Comparison of ENCODE assay signal across 14 cellular contexts in the genomic region with DNA sequence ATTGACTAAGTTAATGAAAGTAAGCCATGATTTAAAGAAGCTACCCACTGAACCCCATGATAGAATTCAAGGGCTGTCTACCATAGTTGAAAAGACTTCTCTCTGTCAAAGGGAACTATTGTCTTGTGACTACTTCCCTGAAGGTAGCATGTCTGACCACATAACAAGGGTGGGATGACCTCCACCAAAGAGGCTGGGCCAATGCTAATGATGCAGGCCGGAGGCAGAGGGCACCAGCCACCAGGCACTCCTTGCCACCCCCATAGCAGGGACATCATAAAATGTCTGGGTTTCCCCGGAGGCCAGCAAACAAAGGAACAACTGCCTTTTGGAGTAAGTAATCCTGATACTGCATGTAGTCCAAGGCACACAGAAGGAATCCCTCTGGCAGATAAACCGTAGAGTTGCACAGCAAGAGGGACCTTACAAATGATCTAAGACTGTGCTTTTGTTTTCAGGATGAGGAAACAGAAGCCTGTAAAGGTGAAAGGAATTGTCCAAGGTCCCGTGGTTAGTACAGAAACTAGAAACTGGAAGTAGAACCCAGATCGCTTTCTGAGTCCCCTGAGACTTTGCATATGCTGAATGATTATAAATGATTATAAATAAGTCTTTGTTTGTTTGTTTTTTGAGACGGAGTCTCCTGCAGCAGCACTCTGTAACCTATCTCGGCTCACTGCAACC. TPM values are rescaled to one million over a fixed set of nuclear protein-coding genes. Genes with fewer than 3 reads are reported as not detected.
DNase-seq lines count a peak whose midpoint lies in the region; ATAC-seq and TF ChIP-seq lines count a peak whose summit lies in the region.
"Had no signal": no experiment of that assay in that cellular context is flagged by ENCODE, and none has a peak within 500 bp of the region (broad histone marks: within the 10 kb centered on the region; RNA-seq: fewer than 3 reads in every experiment).

No MANE protein-coding gene starts in this region.

- POLR2A ChIA-PET in Caco-2 (lab: Charles Lee), result no interaction called here

- BruUV-seq in Caco-2 (replicated peaks; lab: Mats Ljungman, UMichigan), result no TSS peak

- CTCF ChIA-PET in Caco-2 (lab: Charles Lee), result no interaction called here

- no peaks in the 10 kb centered on the region for H3K36me3 Mint-ChIP-seq in Caco-2 (ENCODE audit: insufficient read depth, unreplicated experiment)

- no peak overlapping the region for H3K4me3 ChIP-seq in Caco-2 (ENCODE audit: low read depth, low read length)

- H3K4me3 Mint-ChIP-seq in Caco-2 (ENCODE audit: unreplicated experiment), result no peak overlapping the region
- H3K4me3 Mint-ChIP-seq: T-helper 2 cell treated with Interferon-gamma antibody and Interleukin-4, amounts not matched to agents 5 μg/mL and 100 μg/mL, for 36 hours had no signal

- DNase-seq in COLO829 (ENCODE audit: low spot score), result peak; percentile 32
- no peak for DNase-seq in Caco-2
- DNase-seq in anterior cingulate cortex (lab: John Stamatoyannopoulos, UW), result no peak
- no peak for DNase-seq in hypothalamus (lab: John Stamatoyannopoulos, UW)
- DNase-seq in NCI-H1436 treated with DMSO at 0.1 percent for 48 hours (lab: John Stamatoyannopoulos, UW), result no peak
- DNase-seq: activated T-cell treated with anti-CD3 and anti-CD28 coated beads for 4 hours; kidney; NK-92 treated with Interleukin-12 subunit alpha and Interleukin-12 subunit beta, amount 100 ng/mL, for 24 hours; stimulated activated naive CD4-positive, alpha-beta T cell treated with Interleukin-2 at 50 U/mL for 16 hours had no signal

- no peaks in the 10 kb centered on the region for H3K4me1 ChIP-seq in Caco-2

- peaks cover 8% of the 10 kb centered on the region for H3K27me3 Mint-ChIP-seq in Caco-2 (ENCODE audit: insufficient read depth, unreplicated experiment)

- no peaks in the 10 kb centered on the region for H3K36me3 ChIP-seq in Caco-2 (ENCODE audit: control insufficient read depth, insufficient read depth, low read length)

- H3K4me1 Mint-ChIP-seq in Caco-2 (ENCODE audit: low read depth, unreplicated experiment), result no peaks in the 10 kb centered on the region

- intact Hi-C loops in Caco-2 (cut with micrococcal nuclease; ENCODE audit: unreplicated experiment), result loop anchor here (5.0 kb wide), 1 partner anchor 460 kb away; no protein-coding TSS in a partner anchor

- no peak for TF ChIP-seq CTCF in Caco-2 (IDR thresholded peaks at IDR 0.05; ENCODE audit: insufficient read depth in 1 of 2, low read depth in 1 of 2, low read length in 1 of 2, severe bottlenecking in 1 of 2, unreplicated experiment in 1 of 2)

- no peak overlapping the region for H3K27ac Mint-ChIP-seq in Caco-2 (ENCODE audit: unreplicated experiment)
- H3K27ac Mint-ChIP-seq: T-helper 2 cell treated with Interferon-gamma antibody and Interleukin-4, amounts not matched to agents 5 μg/mL and 100 μg/mL, for 36 hours had no signal

- peak; percentile 91 for ATAC-seq in GM19395 (IDR thresholded peaks at IDR 0.05; ENCODE audit: unreplicated experiment)
- peak; percentile 95 for ATAC-seq in HG02852 (IDR thresholded peaks at IDR 0.05; ENCODE audit: unreplicated experiment)
- ATAC-seq in HG03565 (IDR thresholded peaks at IDR 0.05; ENCODE audit: unreplicated experiment), result peak; percentile 73
- ATAC-seq: HCT116 had no signal

- no peaks in the 10 kb centered on the region for H3K27me3 ChIP-seq in Caco-2 (replicated peaks; ENCODE audit: control insufficient read depth, insufficient read depth, low read length)

- no peaks in the 10 kb centered on the region for H3K9me3 ChIP-seq in Caco-2

- no peaks in the 10 kb centered on the region for H3K9me3 Mint-ChIP-seq in Caco-2 (ENCODE audit: unreplicated experiment)
- H3K9me3 Mint-ChIP-seq: T-helper 2 cell treated with Interferon-gamma antibody and Interleukin-4, amounts not matched to agents 5 μg/mL and 100 μg/mL, for 36 hours had no signal

RNA-seq across cellular contexts. Expression of a gene that starts 33.5 kb away (rescaled TPM):
- 4.4 and 5.2 TPM in 2 replicates for total RNA-seq in Caco-2 (2022)
